Comparison of ENCODE assay signal across 15 cellular contexts in the genomic region with DNA sequence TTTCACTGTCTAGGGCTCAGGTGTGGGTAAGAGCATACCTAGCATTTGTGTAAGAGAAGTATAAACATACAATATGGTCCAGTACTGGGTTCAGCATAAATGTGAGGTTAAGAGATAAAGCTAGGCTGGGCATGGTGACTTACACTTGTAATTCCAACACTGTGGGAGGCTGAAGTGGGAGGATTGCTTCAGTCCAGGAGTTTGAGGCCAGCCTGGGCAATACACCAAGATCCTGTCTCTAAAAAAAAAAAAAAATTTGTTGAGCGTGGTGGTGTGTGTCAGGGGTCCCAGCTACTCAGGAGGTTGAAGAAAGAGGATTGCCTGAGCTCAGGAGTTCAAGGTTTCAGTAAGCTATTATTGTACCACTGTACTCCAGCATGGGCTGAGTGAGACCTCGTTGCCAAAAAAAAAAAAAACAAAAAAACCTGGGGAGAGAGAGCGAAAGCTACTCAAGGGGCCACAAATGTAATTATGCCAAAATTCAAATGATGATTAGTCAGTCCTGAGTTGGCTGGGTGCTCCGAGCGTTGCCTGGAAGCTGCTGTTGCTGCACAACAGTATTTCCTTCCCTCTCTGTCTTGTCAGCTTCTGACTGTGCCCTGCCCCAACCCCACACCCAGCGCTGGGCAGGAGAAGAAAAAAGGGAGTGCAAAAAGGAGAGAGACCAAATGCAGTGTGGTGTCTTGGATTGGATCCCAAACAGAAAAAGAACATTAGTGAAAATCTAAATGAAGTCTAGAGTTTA. TPM values are rescaled to one million over a fixed set of nuclear protein-coding genes. Genes with fewer than 3 reads are reported as not detected.
A peak's percentile ranks its signal among the peaks of the same experiment; 100 is the strongest.
DNase-seq lines count a peak whose midpoint lies in the region; ATAC-seq and TF ChIP-seq lines count a peak whose summit lies in the region.
"Had no signal": no experiment of that assay in that cellular context is flagged by ENCODE, and none has a peak within 500 bp of the region (broad histone marks: within the 10 kb centered on the region; RNA-seq: fewer than 3 reads in every experiment).

No MANE protein-coding gene starts in this region.

- CTCF ChIA-PET in activated naive CD4-positive, alpha-beta T cell treated with anti-CD3 and anti-CD28 coated beads for 36 hours (lab: Charles Lee) = interaction anchor here (0.9 kb wide), 1 partner anchor 131 kb away, joined by 3 read pairs; no protein-coding TSS in a partner anchor

- H3K4me3 ChIP-seq in adrenal gland (no peak overlapping the region), foreskin fibroblast (ENCODE audit: low read depth in 1 of 2, low read length in 2 of 2) (no peak overlapping the region)
- H3K4me3 ChIP-seq: A549, K562 had no signal

- H3K36me3 ChIP-seq in adrenal gland (replicated peaks in 1 of 2) = peaks cover 0 to 74% of the 10 kb centered on the region in 2 donors

- DNase-seq in activated naive CD4-positive, alpha-beta T cell treated with anti-CD3 and anti-CD28 coated beads, Interleukin-2, amount 50 U/mL, for 72 hours (ENCODE audit: low spot score in 2 of 2) = no peak
- DNase-seq in activated naive CD4-positive, alpha-beta T cell treated with anti-CD3 and anti-CD28 coated beads for 36 hours = no peak
- DNase-seq in adrenal gland (peak in 6 of 7 donors; percentile 38 to 71 (median 54)), foreskin fibroblast (peak; percentile 38 to 71)
- DNase-seq in stimulated activated effector memory CD8-positive, alpha-beta T cell treated with anti-CD3 and anti-CD28 coated beads, Interleukin-12 subunit alpha, Interleukin-12 subunit beta, amount 100 ng/mL, for 72 hours (ENCODE audit: low spot score in 2 of 2) = no peak
- DNase-seq in activated T-cell treated with anti-CD3 and anti-CD28 coated beads, Interleukin-2, amount 50 U/mL, for 4 hours = no peak
- DNase-seq in central memory CD4-positive, alpha-beta T cell = no peak
- DNase-seq: activated T-cell treated with anti-CD3 and anti-CD28 coated beads, Interleukin-2, amount 50 U/mL, for 1 hour; dermis blood vessel endothelial cell; naive thymus-derived CD4-positive, alpha-beta T cell; NCI-H1930 had no signal

- H3K27ac Mint-ChIP-seq in activated naive CD4-positive, alpha-beta T cell treated with anti-CD3 and anti-CD28 coated beads, Interleukin-2, amount 50 U/mL, for 72 hours = peak overlapping the region; percentile 27 to 87
- no peak overlapping the region for H3K27ac Mint-ChIP-seq in activated naive CD4-positive, alpha-beta T cell treated with anti-CD3 and anti-CD28 coated beads for 36 hours
- peak overlapping the region; percentile 64 for H3K27ac Mint-ChIP-seq in stimulated activated effector memory CD8-positive, alpha-beta T cell treated with anti-CD3 and anti-CD28 coated beads, Interleukin-12 subunit alpha, Interleukin-12 subunit beta, amount 100 ng/mL, for 72 hours

- peaks cover 0 to 8% of the 10 kb centered on the region in 2 donors for H3K4me1 ChIP-seq in adrenal gland (replicated peaks in 1 of 2)
- H3K4me1 ChIP-seq: A549 had no signal

- no peak for ATAC-seq in activated naive CD4-positive, alpha-beta T cell treated with anti-CD3 and anti-CD28 coated beads, Interleukin-2, amount 50 U/mL, for 72 hours
- no peak for ATAC-seq in stimulated activated effector memory CD8-positive, alpha-beta T cell treated with anti-CD3 and anti-CD28 coated beads, Interleukin-12 subunit alpha, Interleukin-12 subunit beta, amount 100 ng/mL, for 72 hours
- ATAC-seq in activated T-cell treated with anti-CD3 and anti-CD28 coated beads, Interleukin-2, amount 50 U/mL, for 4 hours = no peak
- no peak for ATAC-seq in GM18511 (IDR thresholded peaks at IDR 0.05; ENCODE audit: unreplicated experiment)
- ATAC-seq: A549; K562; naive thymus-derived CD4-positive, alpha-beta T cell; Panc1 had no signal

- intact Hi-C loops in activated naive CD4-positive, alpha-beta T cell treated with anti-CD3 and anti-CD28 coated beads for 36 hours (cut with micrococcal nuclease) = no loop called here
- intact Hi-C loops in adrenal gland (cut with DNase I) = no loop called here

- TF ChIP-seq CTCF in adrenal gland (IDR thresholded peaks at IDR 0.05) (no peak), foreskin fibroblast (IDR thresholded peaks at IDR 0.05; ENCODE audit: low read depth, low read length) (no peak)

- WGBS in adrenal gland, 4 donors = 38 to 57% (median 45%) methylated on average over 6 of the region's 6 CpGs

- no peak overlapping the region for H3K4me3 Mint-ChIP-seq in activated naive CD4-positive, alpha-beta T cell treated with anti-CD3 and anti-CD28 coated beads for 36 hours
- no peak overlapping the region for H3K4me3 Mint-ChIP-seq in stimulated activated effector memory CD8-positive, alpha-beta T cell treated with anti-CD3 and anti-CD28 coated beads, Interleukin-12 subunit alpha, Interleukin-12 subunit beta, amount 100 ng/mL, for 72 hours
- H3K4me3 Mint-ChIP-seq in activated T-cell treated with anti-CD3 and anti-CD28 coated beads, Interleukin-2, amount 50 U/mL, for 4 hours = no peak overlapping the region
- H3K4me3 Mint-ChIP-seq: naive thymus-derived CD4-positive, alpha-beta T cell had no signal

- peaks cover 19 to 26% of the 10 kb centered on the region in 2 donors for H3K36me3 Mint-ChIP-seq in activated naive CD4-positive, alpha-beta T cell treated with anti-CD3 and anti-CD28 coated beads, Interleukin-2, amount 50 U/mL, for 72 hours
- peaks cover 44% of the 10 kb centered on the region for H3K36me3 Mint-ChIP-seq in activated naive CD4-positive, alpha-beta T cell treated with anti-CD3 and anti-CD28 coated beads for 36 hours (ENCODE audit: low read depth)
- H3K36me3 Mint-ChIP-seq in stimulated activated effector memory CD8-positive, alpha-beta T cell treated with anti-CD3 and anti-CD28 coated beads, Interleukin-12 subunit alpha, Interleukin-12 subunit beta, amount 100 ng/mL, for 72 hours = peaks cover 92% of the 10 kb centered on the region
- peaks cover 53% of the 10 kb centered on the region for H3K36me3 Mint-ChIP-seq in activated T-cell treated with anti-CD3 and anti-CD28 coated beads, Interleukin-2, amount 50 U/mL, for 4 hours (ENCODE audit: insufficient read depth)

- no peaks in the 10 kb centered on the region for H3K27me3 ChIP-seq in adrenal gland

- no peaks in the 10 kb centered on the region for H3K9me3 Mint-ChIP-seq in activated naive CD4-positive, alpha-beta T cell treated with anti-CD3 and anti-CD28 coated beads, Interleukin-2, amount 50 U/mL, for 72 hours
- no peaks in the 10 kb centered on the region for H3K9me3 Mint-ChIP-seq in activated naive CD4-positive, alpha-beta T cell treated with anti-CD3 and anti-CD28 coated beads for 36 hours
- H3K9me3 Mint-ChIP-seq in stimulated activated effector memory CD8-positive, alpha-beta T cell treated with anti-CD3 and anti-CD28 coated beads, Interleukin-12 subunit alpha, Interleukin-12 subunit beta, amount 100 ng/mL, for 72 hours = no peaks in the 10 kb centered on the region
- no peaks in the 10 kb centered on the region for H3K9me3 Mint-ChIP-seq in activated T-cell treated with anti-CD3 and anti-CD28 coated beads, Interleukin-2, amount 50 U/mL, for 4 hours
- H3K9me3 Mint-ChIP-seq: naive thymus-derived CD4-positive, alpha-beta T cell had no signal

- H3K9me3 ChIP-seq in adrenal gland (replicated peaks in 1 of 3) = no peaks in the 10 kb centered on the region
- H3K9me3 ChIP-seq: A549 had no signal

- peak overlapping the region in 1 of 5 donors; percentile 1 for H3K27ac ChIP-seq in adrenal gland
- H3K27ac ChIP-seq: A549 had no signal

- no peak for TF ChIP-seq POLR2A in adrenal gland (IDR thresholded peaks at IDR 0.05)

- H3K4me1 Mint-ChIP-seq in activated naive CD4-positive, alpha-beta T cell treated with anti-CD3 and anti-CD28 coated beads for 36 hours (ENCODE audit: low read depth) = peaks cover 6% of the 10 kb centered on the region
- peaks cover 13% of the 10 kb centered on the region for H3K4me1 Mint-ChIP-seq in stimulated activated effector memory CD8-positive, alpha-beta T cell treated with anti-CD3 and anti-CD28 coated beads, Interleukin-12 subunit alpha, Interleukin-12 subunit beta, amount 100 ng/mL, for 72 hours
- H3K4me1 Mint-ChIP-seq in activated T-cell treated with anti-CD3 and anti-CD28 coated beads, Interleukin-2, amount 50 U/mL, for 4 hours (ENCODE audit: low read depth) = peaks cover 1% of the 10 kb centered on the region

- no peaks in the 10 kb centered on the region for H3K27me3 Mint-ChIP-seq in activated naive CD4-positive, alpha-beta T cell treated with anti-CD3 and anti-CD28 coated beads for 36 hours (ENCODE audit: low read depth)
- H3K27me3 Mint-ChIP-seq in activated T-cell treated with anti-CD3 and anti-CD28 coated beads, Interleukin-2, amount 50 U/mL, for 4 hours (ENCODE audit: low read depth) = no peaks in the 10 kb centered on the region
- H3K27me3 Mint-ChIP-seq: naive thymus-derived CD4-positive, alpha-beta T cell had no signal

RNA-seq across cellular contexts. Expression of gene CMTR1, which starts 24.0 kb away (rescaled TPM):
- 10 to 100 TPM; 42.9 to 75.9 TPM for total RNA-seq in activated naive CD4-positive, alpha-beta T cell treated with anti-CD3 and anti-CD28 coated beads, Interleukin-2, amount 50 U/mL, for 72 hours
- total RNA-seq in activated naive CD4-positive, alpha-beta T cell treated with anti-CD3 and anti-CD28 coated beads for 36 hours = 10 to 100 TPM; 70.9 to 71.3 TPM
- 10 to 100 TPM; 24.1 to 48.1 (median 33.9) TPM for total RNA-seq in adrenal gland
- 10 to 100 TPM; 21.0 to 25.0 (median 22.6) TPM for polyA plus RNA-seq in adrenal gland
- total RNA-seq in activated T-cell treated with anti-CD3 and anti-CD28 coated beads, Interleukin-2, amount 50 U/mL, for 4 hours = 10 to 100 TPM; 38.1 to 44.6 (median 41.0) TPM

RNA-seq across cellular contexts. Expression of gene CCDC167, which starts 42.7 kb away (rescaled TPM):
- 10 to 100 TPM; 53.3 to 68.6 TPM for total RNA-seq in activated naive CD4-positive, alpha-beta T cell treated with anti-CD3 and anti-CD28 coated beads, Interleukin-2, amount 50 U/mL, for 72 hours
- 10 to 100 TPM; 53.4 to 57.1 TPM for total RNA-seq in activated naive CD4-positive, alpha-beta T cell treated with anti-CD3 and anti-CD28 coated beads for 36 hours
- total RNA-seq in adrenal gland = 10 to 100 TPM; 14.4 to 37.4 (median 20.6) TPM
- 10 to 100 TPM; 17.5 to 52.3 (median 17.8) TPM for polyA plus RNA-seq in adrenal gland
- 10 to 100 TPM; 49.3 to 52.2 (median 52.2) TPM for total RNA-seq in activated T-cell treated with anti-CD3 and anti-CD28 coated beads, Interleukin-2, amount 50 U/mL, for 4 hours

Comparison
In these comparisons a context has a peak if more than half of its experiments do, and no peak if none do; other contexts are left out.
1. DNase-seq: peak in adrenal gland (6 of 7) and foreskin fibroblast (2 of 2); none in activated naive CD4-positive, alpha-beta T cell treated with anti-CD3 and anti-CD28 coated beads, Interleukin-2, amount 50 U/mL, for 72 hours (0 of 2), activated naive CD4-positive, alpha-beta T cell treated with anti-CD3 and anti-CD28 coated beads for 36 hours (single experiment), stimulated activated effector memory CD8-positive, alpha-beta T cell treated with anti-CD3 and anti-CD28 coated beads, Interleukin-12 subunit alpha, Interleukin-12 subunit beta, amount 100 ng/mL, for 72 hours (0 of 2), activated T-cell treated with anti-CD3 and anti-CD28 coated beads, Interleukin-2, amount 50 U/mL, for 4 hours (single experiment) and central memory CD4-positive, alpha-beta T cell (single experiment).